ENCODE assay signal across 1 cellular context in the genomic region with DNA sequence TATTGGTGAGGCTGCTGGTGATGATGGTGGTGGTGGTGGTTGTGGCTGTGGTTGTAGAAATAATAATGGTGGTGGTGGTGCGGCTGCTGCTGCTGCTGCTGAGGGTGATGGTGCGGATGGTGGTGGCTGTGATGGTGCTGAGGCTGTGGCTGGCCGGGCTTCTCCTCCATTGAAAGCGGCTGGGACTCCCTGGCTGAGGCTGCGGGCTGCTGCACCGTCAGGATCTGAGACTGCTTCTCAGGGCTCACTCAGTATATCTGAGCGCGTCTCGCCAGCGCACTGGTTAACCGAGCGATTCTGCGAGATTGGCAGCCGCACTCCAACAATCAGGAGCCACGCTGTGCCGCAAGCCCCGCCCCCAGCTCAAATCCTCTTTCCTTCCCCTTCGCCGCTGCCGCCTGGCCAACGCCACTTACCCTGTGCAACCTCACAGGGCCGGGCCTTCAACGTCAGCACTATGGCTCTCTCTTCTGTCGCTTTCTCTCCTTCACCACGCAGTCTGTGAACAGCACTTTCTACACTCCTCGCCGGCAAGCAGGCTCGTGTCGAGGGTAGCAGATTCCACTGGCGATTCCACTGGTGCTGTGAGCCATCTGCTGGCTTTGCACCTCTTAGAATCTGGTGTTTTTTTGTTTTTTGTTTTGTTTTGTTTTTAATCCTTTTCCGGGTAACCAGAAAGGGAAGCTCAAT.
A peak's percentile ranks its signal among the peaks of the same experiment; 100 is the strongest.
TF ChIP-seq lines count a peak whose summit lies in the region.

A gene with protein sequence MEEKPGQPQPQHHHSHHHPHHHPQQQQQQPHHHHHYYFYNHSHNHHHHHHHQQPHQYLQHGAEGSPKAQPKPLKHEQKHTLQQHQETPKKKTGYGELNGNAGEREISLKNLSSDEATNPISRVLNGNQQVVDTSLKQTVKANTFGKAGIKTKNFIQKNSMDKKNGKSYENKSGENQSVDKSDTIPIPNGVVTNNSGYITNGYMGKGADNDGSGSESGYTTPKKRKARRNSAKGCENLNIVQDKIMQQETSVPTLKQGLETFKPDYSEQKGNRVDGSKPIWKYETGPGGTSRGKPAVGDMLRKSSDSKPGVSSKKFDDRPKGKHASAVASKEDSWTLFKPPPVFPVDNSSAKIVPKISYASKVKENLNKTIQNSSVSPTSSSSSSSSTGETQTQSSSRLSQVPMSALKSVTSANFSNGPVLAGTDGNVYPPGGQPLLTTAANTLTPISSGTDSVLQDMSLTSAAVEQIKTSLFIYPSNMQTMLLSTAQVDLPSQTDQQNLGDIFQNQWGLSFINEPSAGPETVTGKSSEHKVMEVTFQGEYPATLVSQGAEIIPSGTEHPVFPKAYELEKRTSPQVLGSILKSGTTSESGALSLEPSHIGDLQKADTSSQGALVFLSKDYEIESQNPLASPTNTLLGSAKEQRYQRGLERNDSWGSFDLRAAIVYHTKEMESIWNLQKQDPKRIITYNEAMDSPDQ (minus strand): TSS at position 259 of the 690 bp plus-strand sequence. CDS start 89 bp downstream, at position 170.

TF ChIP-seq in HepG2, 621 proteins besides CTCF, POLR2A, EP300 and RAD21 (continued from another document):
- TF ChIP-seq PRDM15 (CRISPR knock-in tag; IDR thresholded peaks at IDR 0.05) (peak; percentile 29; the same call in 1 of the 2 replicates), ZNF282 (IDR thresholded peaks at IDR 0.05; ENCODE audit: partially characterized antibody) (no peak), NFKBIZ (CRISPR knock-in tag; IDR thresholded peaks at IDR 0.05) (no peak; the same call in 1 of the 2 replicates), ZNF17 (CRISPR knock-in tag; IDR thresholded peaks at IDR 0.05) (no peak), ZNF569 (CRISPR knock-in tag; IDR thresholded peaks at IDR 0.05; ENCODE audit: borderline replicate concordance) (no peak), CC2D1A (CRISPR knock-in tag; IDR thresholded peaks at IDR 0.05) (0 out of 2 replicates have a peak, but pooled peaks have one; percentile 63), EHMT2 (IDR thresholded peaks at IDR 0.05; ENCODE audit: borderline replicate concordance, low read depth, low read length) (no peak), YY1 (IDR thresholded peaks at IDR 0.05; ENCODE audit: insufficient read depth, insufficient replicate concordance, low read depth, low read length) (peak; percentile 88), HOXA9 (CRISPR knock-in tag; IDR thresholded peaks at IDR 0.05; ENCODE audit: borderline replicate concordance) (peak; percentile 35; the same call in 1 of the 2 replicates), ZNF556 (CRISPR knock-in tag; IDR thresholded peaks at IDR 0.05; ENCODE audit: borderline replicate concordance) (0 out of 2 replicates have a peak, but pooled peaks have one; percentile 29), ETV6 (CRISPR knock-in tag; conservative IDR thresholded peaks at IDR 0.05) (peak; percentile 76; the same call in 1 of the 2 replicates), ZNF44 (CRISPR knock-in tag; IDR thresholded peaks at IDR 0.05) (no peak), TAF15 (IDR thresholded peaks at IDR 0.05; ENCODE audit: low read depth, low read length, poor library complexity, severe bottlenecking) (no peak), NFRKB (IDR thresholded peaks at IDR 0.05) (no peak), NONO (IDR thresholded peaks at IDR 0.05) (no peak), NONO (CRISPR knock-in tag; conservative IDR thresholded peaks at IDR 0.05) (peak; percentile 94), CENPT (CRISPR knock-in tag; IDR thresholded peaks at IDR 0.05; ENCODE audit: low read depth) (0 out of 2 replicates have a peak, but pooled peaks have one; percentile 51), KLF6 (CRISPR knock-in tag; IDR thresholded peaks at IDR 0.05) (peak; percentile 88), SMARCC2 (IDR thresholded peaks at IDR 0.05) (no peak)
- TF ChIP-seq, protein P1, sequence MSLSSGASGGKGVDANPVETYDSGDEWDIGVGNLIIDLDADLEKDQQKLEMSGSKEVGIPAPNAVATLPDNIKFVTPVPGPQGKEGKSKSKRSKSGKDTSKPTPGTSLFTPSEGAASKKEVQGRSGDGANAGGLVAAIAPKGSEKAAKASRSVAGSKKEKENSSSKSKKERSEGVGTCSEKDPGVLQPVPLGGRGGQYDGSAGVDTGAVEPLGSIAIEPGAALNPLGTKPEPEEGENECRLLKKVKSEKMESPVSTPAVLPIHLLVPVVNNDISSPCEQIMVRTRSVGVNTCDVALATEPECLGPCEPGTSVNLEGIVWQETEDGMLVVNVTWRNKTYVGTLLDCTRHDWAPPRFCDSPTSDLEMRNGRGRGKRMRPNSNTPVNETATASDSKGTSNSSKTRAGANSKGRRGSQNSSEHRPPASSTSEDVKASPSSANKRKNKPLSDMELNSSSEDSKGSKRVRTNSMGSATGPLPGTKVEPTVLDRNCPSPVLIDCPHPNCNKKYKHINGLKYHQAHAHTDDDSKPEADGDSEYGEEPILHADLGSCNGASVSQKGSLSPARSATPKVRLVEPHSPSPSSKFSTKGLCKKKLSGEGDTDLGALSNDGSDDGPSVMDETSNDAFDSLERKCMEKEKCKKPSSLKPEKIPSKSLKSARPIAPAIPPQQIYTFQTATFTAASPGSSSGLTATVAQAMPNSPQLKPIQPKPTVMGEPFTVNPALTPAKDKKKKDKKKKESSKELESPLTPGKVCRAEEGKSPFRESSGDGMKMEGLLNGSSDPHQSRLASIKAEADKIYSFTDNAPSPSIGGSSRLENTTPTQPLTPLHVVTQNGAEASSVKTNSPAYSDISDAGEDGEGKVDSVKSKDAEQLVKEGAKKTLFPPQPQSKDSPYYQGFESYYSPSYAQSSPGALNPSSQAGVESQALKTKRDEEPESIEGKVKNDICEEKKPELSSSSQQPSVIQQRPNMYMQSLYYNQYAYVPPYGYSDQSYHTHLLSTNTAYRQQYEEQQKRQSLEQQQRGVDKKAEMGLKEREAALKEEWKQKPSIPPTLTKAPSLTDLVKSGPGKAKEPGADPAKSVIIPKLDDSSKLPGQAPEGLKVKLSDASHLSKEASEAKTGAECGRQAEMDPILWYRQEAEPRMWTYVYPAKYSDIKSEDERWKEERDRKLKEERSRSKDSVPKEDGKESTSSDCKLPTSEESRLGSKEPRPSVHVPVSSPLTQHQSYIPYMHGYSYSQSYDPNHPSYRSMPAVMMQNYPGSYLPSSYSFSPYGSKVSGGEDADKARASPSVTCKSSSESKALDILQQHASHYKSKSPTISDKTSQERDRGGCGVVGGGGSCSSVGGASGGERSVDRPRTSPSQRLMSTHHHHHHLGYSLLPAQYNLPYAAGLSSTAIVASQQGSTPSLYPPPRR (CRISPR knock-in tag; IDR thresholded peaks at IDR 0.05; ENCODE audit: borderline replicate concordance), result peak; percentile 57
- TF ChIP-seq, protein P2, sequence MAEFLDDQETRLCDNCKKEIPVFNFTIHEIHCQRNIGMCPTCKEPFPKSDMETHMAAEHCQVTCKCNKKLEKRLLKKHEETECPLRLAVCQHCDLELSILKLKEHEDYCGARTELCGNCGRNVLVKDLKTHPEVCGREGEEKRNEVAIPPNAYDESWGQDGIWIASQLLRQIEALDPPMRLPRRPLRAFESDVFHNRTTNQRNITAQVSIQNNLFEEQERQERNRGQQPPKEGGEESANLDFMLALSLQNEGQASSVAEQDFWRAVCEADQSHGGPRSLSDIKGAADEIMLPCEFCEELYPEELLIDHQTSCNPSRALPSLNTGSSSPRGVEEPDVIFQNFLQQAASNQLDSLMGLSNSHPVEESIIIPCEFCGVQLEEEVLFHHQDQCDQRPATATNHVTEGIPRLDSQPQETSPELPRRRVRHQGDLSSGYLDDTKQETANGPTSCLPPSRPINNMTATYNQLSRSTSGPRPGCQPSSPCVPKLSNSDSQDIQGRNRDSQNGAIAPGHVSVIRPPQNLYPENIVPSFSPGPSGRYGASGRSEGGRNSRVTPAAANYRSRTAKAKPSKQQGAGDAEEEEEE (CRISPR knock-in tag; IDR thresholded peaks at IDR 0.05; ENCODE audit: borderline replicate concordance), result no peak
- TF ChIP-seq, protein P3, sequence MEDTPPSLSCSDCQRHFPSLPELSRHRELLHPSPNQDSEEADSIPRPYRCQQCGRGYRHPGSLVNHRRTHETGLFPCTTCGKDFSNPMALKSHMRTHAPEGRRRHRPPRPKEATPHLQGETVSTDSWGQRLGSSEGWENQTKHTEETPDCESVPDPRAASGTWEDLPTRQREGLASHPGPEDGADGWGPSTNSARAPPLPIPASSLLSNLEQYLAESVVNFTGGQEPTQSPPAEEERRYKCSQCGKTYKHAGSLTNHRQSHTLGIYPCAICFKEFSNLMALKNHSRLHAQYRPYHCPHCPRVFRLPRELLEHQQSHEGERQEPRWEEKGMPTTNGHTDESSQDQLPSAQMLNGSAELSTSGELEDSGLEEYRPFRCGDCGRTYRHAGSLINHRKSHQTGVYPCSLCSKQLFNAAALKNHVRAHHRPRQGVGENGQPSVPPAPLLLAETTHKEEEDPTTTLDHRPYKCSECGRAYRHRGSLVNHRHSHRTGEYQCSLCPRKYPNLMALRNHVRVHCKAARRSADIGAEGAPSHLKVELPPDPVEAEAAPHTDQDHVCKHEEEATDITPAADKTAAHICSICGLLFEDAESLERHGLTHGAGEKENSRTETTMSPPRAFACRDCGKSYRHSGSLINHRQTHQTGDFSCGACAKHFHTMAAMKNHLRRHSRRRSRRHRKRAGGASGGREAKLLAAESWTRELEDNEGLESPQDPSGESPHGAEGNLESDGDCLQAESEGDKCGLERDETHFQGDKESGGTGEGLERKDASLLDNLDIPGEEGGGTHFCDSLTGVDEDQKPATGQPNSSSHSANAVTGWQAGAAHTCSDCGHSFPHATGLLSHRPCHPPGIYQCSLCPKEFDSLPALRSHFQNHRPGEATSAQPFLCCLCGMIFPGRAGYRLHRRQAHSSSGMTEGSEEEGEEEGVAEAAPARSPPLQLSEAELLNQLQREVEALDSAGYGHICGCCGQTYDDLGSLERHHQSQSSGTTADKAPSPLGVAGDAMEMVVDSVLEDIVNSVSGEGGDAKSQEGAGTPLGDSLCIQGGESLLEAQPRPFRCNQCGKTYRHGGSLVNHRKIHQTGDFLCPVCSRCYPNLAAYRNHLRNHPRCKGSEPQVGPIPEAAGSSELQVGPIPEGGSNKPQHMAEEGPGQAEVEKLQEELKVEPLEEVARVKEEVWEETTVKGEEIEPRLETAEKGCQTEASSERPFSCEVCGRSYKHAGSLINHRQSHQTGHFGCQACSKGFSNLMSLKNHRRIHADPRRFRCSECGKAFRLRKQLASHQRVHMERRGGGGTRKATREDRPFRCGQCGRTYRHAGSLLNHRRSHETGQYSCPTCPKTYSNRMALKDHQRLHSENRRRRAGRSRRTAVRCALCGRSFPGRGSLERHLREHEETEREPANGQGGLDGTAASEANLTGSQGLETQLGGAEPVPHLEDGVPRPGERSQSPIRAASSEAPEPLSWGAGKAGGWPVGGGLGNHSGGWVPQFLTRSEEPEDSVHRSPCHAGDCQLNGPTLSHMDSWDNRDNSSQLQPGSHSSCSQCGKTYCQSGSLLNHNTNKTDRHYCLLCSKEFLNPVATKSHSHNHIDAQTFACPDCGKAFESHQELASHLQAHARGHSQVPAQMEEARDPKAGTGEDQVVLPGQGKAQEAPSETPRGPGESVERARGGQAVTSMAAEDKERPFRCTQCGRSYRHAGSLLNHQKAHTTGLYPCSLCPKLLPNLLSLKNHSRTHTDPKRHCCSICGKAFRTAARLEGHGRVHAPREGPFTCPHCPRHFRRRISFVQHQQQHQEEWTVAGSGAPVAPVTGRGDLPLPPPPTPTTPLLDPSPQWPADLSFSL (CRISPR knock-in tag; IDR thresholded peaks at IDR 0.05), result no peak
- TF ChIP-seq, protein P4, sequence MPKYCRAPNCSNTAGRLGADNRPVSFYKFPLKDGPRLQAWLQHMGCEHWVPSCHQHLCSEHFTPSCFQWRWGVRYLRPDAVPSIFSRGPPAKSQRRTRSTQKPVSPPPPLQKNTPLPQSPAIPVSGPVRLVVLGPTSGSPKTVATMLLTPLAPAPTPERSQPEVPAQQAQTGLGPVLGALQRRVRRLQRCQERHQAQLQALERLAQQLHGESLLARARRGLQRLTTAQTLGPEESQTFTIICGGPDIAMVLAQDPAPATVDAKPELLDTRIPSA (CRISPR knock-in tag; IDR thresholded peaks at IDR 0.05; ENCODE audit: borderline replicate concordance), result no peak
